1 cellular context compared by ENCODE assay signal in the genomic region with DNA sequence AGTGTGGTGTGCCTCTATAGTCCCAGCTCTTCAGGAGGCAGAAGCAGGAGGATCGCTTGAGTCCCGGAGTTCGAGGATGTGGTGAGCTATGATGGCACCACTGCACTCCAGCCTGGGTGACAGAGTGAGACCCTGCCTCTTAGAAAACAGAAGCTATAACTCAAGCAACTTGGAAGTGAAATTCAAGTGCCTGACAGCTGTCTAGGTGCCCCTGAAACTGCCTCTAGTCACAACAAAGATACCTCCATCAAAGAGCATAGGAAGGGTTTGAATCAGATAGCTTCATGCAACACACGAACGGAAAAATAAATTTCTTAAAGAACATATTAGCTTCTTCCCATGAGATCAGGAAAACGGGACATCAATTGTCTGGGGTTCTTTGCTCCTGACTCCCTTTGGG.
TF ChIP-seq lines count a peak whose summit lies in the region.

No MANE protein-coding gene starts in this region.

TF ChIP-seq in SK-N-SH treated with all-trans-retinoic acid at 6 μM for 48 hours, 23 proteins besides CTCF, POLR2A, EP300 and RAD21 (continued from another document):
- TF ChIP-seq POU6F1 (CRISPR knock-in tag; IDR thresholded peaks at IDR 0.05; ENCODE audit: borderline replicate concordance, low read depth) (no peak), OSR1 (CRISPR knock-in tag; IDR thresholded peaks at IDR 0.05) (no peak), CSDC2 (CRISPR knock-in tag; IDR thresholded peaks at IDR 0.05) (no peak)
